ENCODE assay signal across 8 cellular contexts in genomic region chr9:130343445-130343918, GRCh38.
DNase-seq lines count a peak whose midpoint lies in the region; ATAC-seq and TF ChIP-seq lines count a peak whose summit lies in the region.

No MANE protein-coding gene starts in this region.

- H3K27me3 ChIP-seq in foreskin keratinocyte = no peaks in the 10 kb centered on the region

- no peak overlapping the region for H3K4me3 Mint-ChIP-seq in activated CD8-positive, alpha-beta memory T cell treated with anti-CD3 and anti-CD28 coated beads, Interleukin-2, amount 10 ng/mL, durations not matched to agents 7 days and 5 days
- H3K4me3 Mint-ChIP-seq in activated CD8-positive, alpha-beta T cell treated with anti-CD3 and anti-CD28 coated beads for 36 hours = no peak overlapping the region
- H3K4me3 Mint-ChIP-seq in activated T-helper 2 cell treated with anti-CD3 and anti-CD28 coated beads, Interferon-gamma antibody, Interleukin-2, Interleukin-4, amounts not matched to agents 10 μg/mL and 5 μg/mL and 100 μg/mL, durations not matched to agents 14 hours and 24 hours and 36 hours (ENCODE audit: low read depth) = no peak overlapping the region

- POLR2A ChIA-PET in activated CD8-positive, alpha-beta T cell treated with anti-CD3 and anti-CD28 coated beads for 36 hours (lab: Charles Lee) = no interaction called here

- no peak overlapping the region for H3K27ac Mint-ChIP-seq in activated CD8-positive, alpha-beta memory T cell treated with anti-CD3 and anti-CD28 coated beads, Interleukin-2, amount 10 ng/mL, durations not matched to agents 7 days and 5 days
- no peak overlapping the region for H3K27ac Mint-ChIP-seq in activated CD8-positive, alpha-beta T cell treated with anti-CD3 and anti-CD28 coated beads for 36 hours
- H3K27ac Mint-ChIP-seq in activated T-helper 2 cell treated with anti-CD3 and anti-CD28 coated beads, Interferon-gamma antibody, Interleukin-2, Interleukin-4, amounts not matched to agents 10 μg/mL and 5 μg/mL and 100 μg/mL, durations not matched to agents 14 hours and 24 hours and 36 hours = no peak overlapping the region

- H3K27me3 Mint-ChIP-seq in activated CD8-positive, alpha-beta memory T cell treated with anti-CD3 and anti-CD28 coated beads, Interleukin-2, amount 10 ng/mL, durations not matched to agents 7 days and 5 days = no peaks in the 10 kb centered on the region
- H3K27me3 Mint-ChIP-seq in activated CD8-positive, alpha-beta T cell treated with anti-CD3 and anti-CD28 coated beads for 36 hours = no peaks in the 10 kb centered on the region
- no peaks in the 10 kb centered on the region for H3K27me3 Mint-ChIP-seq in activated T-helper 2 cell treated with anti-CD3 and anti-CD28 coated beads, Interferon-gamma antibody, Interleukin-2, Interleukin-4, amounts not matched to agents 10 μg/mL and 5 μg/mL and 100 μg/mL, durations not matched to agents 14 hours and 24 hours and 36 hours (ENCODE audit: low read depth)

- no peak for ATAC-seq in activated CD8-positive, alpha-beta memory T cell treated with anti-CD3 and anti-CD28 coated beads, Interleukin-2, amount 10 ng/mL, durations not matched to agents 7 days and 5 days
- ATAC-seq in activated CD8-positive, alpha-beta T cell treated with anti-CD3 and anti-CD28 coated beads for 36 hours = no peak
- ATAC-seq in foreskin keratinocyte = no peak
- no peak for ATAC-seq in HG02678 (IDR thresholded peaks at IDR 0.05; ENCODE audit: unreplicated experiment)

- H3K4me1 Mint-ChIP-seq in activated CD8-positive, alpha-beta memory T cell treated with anti-CD3 and anti-CD28 coated beads, Interleukin-2, amount 10 ng/mL, durations not matched to agents 7 days and 5 days = no peaks in the 10 kb centered on the region
- no peaks in the 10 kb centered on the region for H3K4me1 Mint-ChIP-seq in activated CD8-positive, alpha-beta T cell treated with anti-CD3 and anti-CD28 coated beads for 36 hours (ENCODE audit: low read depth)
- no peaks in the 10 kb centered on the region for H3K4me1 Mint-ChIP-seq in activated T-helper 2 cell treated with anti-CD3 and anti-CD28 coated beads, Interferon-gamma antibody, Interleukin-2, Interleukin-4, amounts not matched to agents 10 μg/mL and 5 μg/mL and 100 μg/mL, durations not matched to agents 14 hours and 24 hours and 36 hours (ENCODE audit: low read depth)

- no peaks in the 10 kb centered on the region for H3K4me1 ChIP-seq in foreskin keratinocyte

- H3K36me3 Mint-ChIP-seq in activated CD8-positive, alpha-beta memory T cell treated with anti-CD3 and anti-CD28 coated beads, Interleukin-2, amount 10 ng/mL, durations not matched to agents 7 days and 5 days = no peaks in the 10 kb centered on the region
- H3K36me3 Mint-ChIP-seq in activated CD8-positive, alpha-beta T cell treated with anti-CD3 and anti-CD28 coated beads for 36 hours (ENCODE audit: low read depth) = no peaks in the 10 kb centered on the region
- no peaks in the 10 kb centered on the region for H3K36me3 Mint-ChIP-seq in activated T-helper 2 cell treated with anti-CD3 and anti-CD28 coated beads, Interferon-gamma antibody, Interleukin-2, Interleukin-4, amounts not matched to agents 10 μg/mL and 5 μg/mL and 100 μg/mL, durations not matched to agents 14 hours and 24 hours and 36 hours (ENCODE audit: low read depth)

- CTCF ChIA-PET in activated CD8-positive, alpha-beta memory T cell treated with anti-CD3 and anti-CD28 coated beads, Interleukin-2, amount 10 ng/mL, durations not matched to agents 7 days and 5 days (lab: Charles Lee) = no interaction called here
- CTCF ChIA-PET in activated CD8-positive, alpha-beta T cell treated with anti-CD3 and anti-CD28 coated beads for 36 hours (lab: Charles Lee) = interaction anchor here (0.9 to 2.2 kb wide), 3 partner anchors 17 to 235 kb away, joined by 3 to 9 read pairs (median 3); no protein-coding TSS in a partner anchor

- H3K27ac ChIP-seq in foreskin keratinocyte = no peak overlapping the region

- H3K9me3 Mint-ChIP-seq in activated CD8-positive, alpha-beta memory T cell treated with anti-CD3 and anti-CD28 coated beads, Interleukin-2, amount 10 ng/mL, durations not matched to agents 7 days and 5 days (ENCODE audit: low read depth) = no peaks in the 10 kb centered on the region
- H3K9me3 Mint-ChIP-seq in activated CD8-positive, alpha-beta T cell treated with anti-CD3 and anti-CD28 coated beads for 36 hours = no peaks in the 10 kb centered on the region
- H3K9me3 Mint-ChIP-seq in activated T-helper 2 cell treated with anti-CD3 and anti-CD28 coated beads, Interferon-gamma antibody, Interleukin-2, Interleukin-4, amounts not matched to agents 10 μg/mL and 5 μg/mL and 100 μg/mL, durations not matched to agents 14 hours and 24 hours and 36 hours = no peaks in the 10 kb centered on the region

- TF ChIP-seq CTCF in activated CD8-positive, alpha-beta T cell treated with anti-CD3 and anti-CD28 coated beads for 36 hours (IDR thresholded peaks at IDR 0.05) = peak; percentile 89
- peak; percentile 74 for TF ChIP-seq CTCF in foreskin keratinocyte (conservative IDR thresholded peaks at IDR 0.05)

- DNase-seq in activated CD8-positive, alpha-beta memory T cell treated with anti-CD3 and anti-CD28 coated beads for 24 hours = peak; percentile 77
- no peak for DNase-seq in activated CD8-positive, alpha-beta memory T cell treated with anti-CD3 and anti-CD28 coated beads, Interleukin-2, amount 10 ng/mL, durations not matched to agents 7 days and 5 days
- DNase-seq in activated CD8-positive, alpha-beta T cell treated with anti-CD3 and anti-CD28 coated beads for 36 hours = peak; percentile 44
- no peak for DNase-seq in foreskin keratinocyte
- DNase-seq in stimulated activated CD4-positive, alpha-beta T cell treated with anti-CD3 and anti-CD28 coated beads, Interleukin-2, amount 100 ng/mL, for 24 hours = peak; percentile 50 to 54
- no peak for DNase-seq in GF-D8 (lab: John Stamatoyannopoulos, UW)
- no peak for DNase-seq in activated T-helper 2 cell treated with anti-CD3 and anti-CD28 coated beads, Interferon-gamma antibody, Interleukin-2, Interleukin-4, amounts not matched to agents 10 μg/mL and 5 μg/mL and 100 μg/mL, durations not matched to agents 14 hours and 24 hours and 36 hours (ENCODE audit: low spot score)

- intact Hi-C loops in activated CD8-positive, alpha-beta T cell treated with anti-CD3 and anti-CD28 coated beads for 36 hours (cut with micrococcal nuclease) = no loop called here
- intact Hi-C loops in activated T-helper 2 cell treated with anti-CD3 and anti-CD28 coated beads, Interferon-gamma antibody, Interleukin-2, Interleukin-4, amounts not matched to agents 10 μg/mL and 5 μg/mL and 100 μg/mL, durations not matched to agents 14 hours and 24 hours and 36 hours (cut with micrococcal nuclease) = loop anchor here (2.0 kb wide), 1 partner anchor 237 kb away; no protein-coding TSS in a partner anchor

Comparison
In these comparisons a context has a peak if more than half of its experiments do, and no peak if none do; other contexts are left out.
1. DNase-seq: peak in activated CD8-positive, alpha-beta memory T cell treated with anti-CD3 and anti-CD28 coated beads for 24 hours (single experiment), activated CD8-positive, alpha-beta T cell treated with anti-CD3 and anti-CD28 coated beads for 36 hours (single experiment) and stimulated activated CD4-positive, alpha-beta T cell treated with anti-CD3 and anti-CD28 coated beads, Interleukin-2, amount 100 ng/mL, for 24 hours (2 of 2); none in activated CD8-positive, alpha-beta memory T cell treated with anti-CD3 and anti-CD28 coated beads, Interleukin-2, amount 10 ng/mL, durations not matched to agents 7 days and 5 days (single experiment), foreskin keratinocyte (0 of 2), GF-D8 (single experiment) and activated T-helper 2 cell treated with anti-CD3 and anti-CD28 coated beads, Interferon-gamma antibody, Interleukin-2, Interleukin-4, amounts not matched to agents 10 μg/mL and 5 μg/mL and 100 μg/mL, durations not matched to agents 14 hours and 24 hours and 36 hours (single experiment).